In genomic region chr2:98444436-98445166, GRCh38 we compare ENCODE assay signal across 1 cellular context.
TF ChIP-seq lines count a peak whose summit lies in the region.

INPP4A (plus strand) TSS chr2:98444858; CDS start chr2:98520049, 75,191 bp downstream.

TF ChIP-seq in SK-N-SH treated with all-trans-retinoic acid at 6 μM for 48 hours, 23 proteins besides CTCF, POLR2A, EP300 and RAD21 (continued from another document):
- TF ChIP-seq TSHZ2 (CRISPR knock-in tag; IDR thresholded peaks at IDR 0.05) (no peak), ZC3H10 (CRISPR knock-in tag; IDR thresholded peaks at IDR 0.05) (no peak)
